8 cellular contexts compared by ENCODE assay signal in the genomic region with DNA sequence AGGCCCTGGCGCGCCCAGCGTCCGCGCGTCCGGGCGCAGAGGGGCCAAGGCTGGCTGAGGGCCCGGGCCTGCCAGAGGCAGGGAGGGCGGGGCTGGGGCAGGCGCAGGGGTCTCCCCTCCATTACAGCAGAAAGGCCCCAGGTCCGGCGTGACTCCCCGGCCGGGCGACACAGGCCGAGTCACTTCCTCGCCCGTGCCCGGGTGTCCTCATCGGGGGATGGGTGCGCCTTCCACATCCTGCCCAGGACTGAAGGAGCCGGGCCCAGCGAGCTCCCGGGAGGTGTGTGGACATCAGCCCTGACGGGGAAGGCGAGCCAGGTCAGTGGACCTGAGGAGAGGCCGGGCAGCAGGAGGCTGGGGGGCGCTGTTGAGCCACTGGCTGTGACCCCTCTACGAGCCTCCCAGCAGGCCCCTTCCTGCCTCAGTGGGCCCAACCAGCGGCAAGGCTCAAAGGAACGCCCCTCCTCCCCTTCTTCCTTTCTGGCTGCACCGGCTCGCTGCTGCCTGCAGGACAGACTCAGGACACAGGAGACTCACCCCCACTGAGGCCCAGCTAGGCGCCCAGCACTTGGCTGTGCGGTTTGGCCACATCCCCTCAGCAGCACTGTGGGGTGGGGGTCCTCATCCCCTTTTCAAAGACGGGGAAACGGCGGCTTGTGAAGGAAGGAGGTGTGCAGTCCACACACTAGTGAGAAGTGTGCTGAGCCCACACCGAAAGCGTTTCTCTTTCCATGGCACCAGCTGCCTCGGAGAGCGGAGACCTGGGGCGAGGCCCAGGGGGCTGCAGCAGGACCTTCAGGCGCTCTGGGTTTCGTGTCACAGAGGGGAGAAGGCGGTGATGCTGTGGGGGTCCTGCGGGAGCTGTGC. TPM values are rescaled to one million over a fixed set of nuclear protein-coding genes. Genes with fewer than 3 reads are reported as not detected.
DNase-seq lines count a peak whose midpoint lies in the region; ATAC-seq and TF ChIP-seq lines count a peak whose summit lies in the region.

No MANE protein-coding gene starts in this region.

- H3K27me3 ChIP-seq in mucosa of rectum (ENCODE audit: control insufficient read depth in 2 of 2, insufficient read depth in 2 of 2, low read length in 2 of 2) (peaks cover 14 to 20% of the 10 kb centered on the region in 2 donors), Karpas-422 (ENCODE audit: low read length) (no peaks in the 10 kb centered on the region)

- H3K36me3 ChIP-seq in mucosa of rectum (ENCODE audit: control insufficient read depth in 2 of 2, insufficient read depth in 2 of 2, low read length in 2 of 2) (no peaks in the 10 kb centered on the region), Karpas-422 (ENCODE audit: insufficient read depth, low read length) (no peaks in the 10 kb centered on the region)

- H3K79me2 ChIP-seq in Karpas-422 (ENCODE audit: low read length), result no peaks in the 10 kb centered on the region

- H3K4me3 ChIP-seq in AG10803 (ENCODE audit: low read length), result peak overlapping the region; percentile 66
- peak overlapping the region; percentile 41 to 64 for H3K4me3 ChIP-seq in mucosa of rectum (ENCODE audit: low read length in 2 of 2)
- H3K4me3 ChIP-seq in Karpas-422 (ENCODE audit: low read length), result no peak overlapping the region

- H3K27ac ChIP-seq in mucosa of rectum (ENCODE audit: low read depth in 2 of 2, low read length in 2 of 2), result peak overlapping the region; percentile 67
- H3K27ac ChIP-seq in Karpas-422 (ENCODE audit: low read length), result no peak overlapping the region

- TF ChIP-seq CTCF in AG10803 (conservative IDR thresholded peaks at IDR 0.05; ENCODE audit: low read length), result peak; percentile 45

- no peak overlapping the region for H2AFZ ChIP-seq in Karpas-422 (ENCODE audit: low read length)

- no peak overlapping the region for H3K4me2 ChIP-seq in Karpas-422 (ENCODE audit: low read depth, low read length, poor library complexity, severe bottlenecking)

- ATAC-seq in GM18498 (IDR thresholded peaks at IDR 0.05; ENCODE audit: unreplicated experiment), result no peak

- H4K20me1 ChIP-seq in Karpas-422 (ENCODE audit: insufficient read depth, low read depth, low read length), result peaks cover 23% of the 10 kb centered on the region

- H3K9ac ChIP-seq in mucosa of rectum (ENCODE audit: low read depth in 1 of 2, low read length in 2 of 2), result peak overlapping the region; percentile 32 to 39
- H3K9ac ChIP-seq in Karpas-422 (ENCODE audit: low read length), result no peak overlapping the region

- DNase-seq in AG10803 (ENCODE audit: low read depth) (peak; percentile 48), HT1080 (ENCODE audit: low read depth) (peak; percentile 39), ecto neural progenitor cell (ENCODE audit: low spot score) (peak; percentile 66), Karpas-422 (no peak), NCI-H2107 treated with DMSO at 0.1 percent for 48 hours (lab: John Stamatoyannopoulos, UW; ENCODE audit: unreplicated experiment) (no peak)
- no peak for DNase-seq in effector CD8-positive, alpha-beta T cell (lab: John Stamatoyannopoulos, UW)

- no peaks in the 10 kb centered on the region for H3K9me2 ChIP-seq in Karpas-422 (replicated peaks; ENCODE audit: insufficient read depth, low read length)

- H3K4me1 ChIP-seq in mucosa of rectum (ENCODE audit: control insufficient read depth in 2 of 2, insufficient read depth in 2 of 2, low read length in 2 of 2) (peaks cover 38 to 42% of the 10 kb centered on the region in 2 donors), Karpas-422 (ENCODE audit: low read length) (peaks cover 17% of the 10 kb centered on the region)

- H3K9me3 ChIP-seq in mucosa of rectum (ENCODE audit: control insufficient read depth in 2 of 2, low read length in 2 of 2), result no peaks in the 10 kb centered on the region
- H3K9me3 ChIP-seq in Karpas-422 (ENCODE audit: low read length), result no peaks in the 10 kb centered on the region

RNA-seq across cellular contexts. Expression of a gene that starts 0.6 kb away (rescaled TPM):
- total RNA-seq in HT1080 (2014; rRNA removed; shearing (Covaris generic)), result 17.6 and 26.1 TPM in 2 replicates
- polyA plus RNA-seq in HT1080 (2015; cell fraction: cytosol; rRNA removed), result 23.3 and 23.8 TPM in 2 replicates
- 59.9 and 65.3 TPM in 2 replicates for polyA plus RNA-seq in HT1080 (2015; cell fraction: nucleus; rRNA removed)
- total RNA-seq in Karpas-422 (2014; rRNA removed; shearing (Covaris generic); ENCODE audit: low replicate concordance), result not detected in 2 replicates

RNA-seq across cellular contexts. Expression of a gene that starts 29.3 kb away (rescaled TPM):
- total RNA-seq in HT1080 (2014; rRNA removed; shearing (Covaris generic)), result not detected in 2 replicates
- polyA plus RNA-seq in HT1080 (2015; cell fraction: cytosol; rRNA removed), result 0.37 TPM in 1 of 2 replicates, not detected in the other
- 0.25 TPM in 1 of 2 replicates, not detected in the other for polyA plus RNA-seq in HT1080 (2015; cell fraction: nucleus; rRNA removed)
- total RNA-seq in Karpas-422 (2014; rRNA removed; shearing (Covaris generic); ENCODE audit: low replicate concordance), result not detected in 2 replicates

RNA-seq across cellular contexts. Expression of a gene that starts 39.9 kb away (rescaled TPM):
- not detected in 2 replicates for total RNA-seq in HT1080 (2014; rRNA removed; shearing (Covaris generic))
- not detected in 2 replicates for polyA plus RNA-seq in HT1080 (2015; cell fraction: cytosol; rRNA removed)
- polyA plus RNA-seq in HT1080 (2015; cell fraction: nucleus; rRNA removed), result not detected in 2 replicates
- total RNA-seq in Karpas-422 (2014; rRNA removed; shearing (Covaris generic); ENCODE audit: low replicate concordance), result not detected in 2 replicates

Comparison
In these comparisons a context has a peak if more than half of its experiments do, and no peak if none do; other contexts are left out.
1. DNase-seq: peak in AG10803 (single experiment), HT1080 (single experiment) and ecto neural progenitor cell (single experiment); none in Karpas-422 (single experiment), NCI-H2107 treated with DMSO at 0.1 percent for 48 hours (single experiment) and effector CD8-positive, alpha-beta T cell (single experiment).
2. RNA of a gene that starts 0.6 kb away (total RNA-seq): 17.6 to 26.1 TPM in HT1080; not detected in Karpas-422; every median in the first group is over 10 times any median in the second.